Comparison of ENCODE assay signal across 14 cellular contexts in the genomic region with DNA sequence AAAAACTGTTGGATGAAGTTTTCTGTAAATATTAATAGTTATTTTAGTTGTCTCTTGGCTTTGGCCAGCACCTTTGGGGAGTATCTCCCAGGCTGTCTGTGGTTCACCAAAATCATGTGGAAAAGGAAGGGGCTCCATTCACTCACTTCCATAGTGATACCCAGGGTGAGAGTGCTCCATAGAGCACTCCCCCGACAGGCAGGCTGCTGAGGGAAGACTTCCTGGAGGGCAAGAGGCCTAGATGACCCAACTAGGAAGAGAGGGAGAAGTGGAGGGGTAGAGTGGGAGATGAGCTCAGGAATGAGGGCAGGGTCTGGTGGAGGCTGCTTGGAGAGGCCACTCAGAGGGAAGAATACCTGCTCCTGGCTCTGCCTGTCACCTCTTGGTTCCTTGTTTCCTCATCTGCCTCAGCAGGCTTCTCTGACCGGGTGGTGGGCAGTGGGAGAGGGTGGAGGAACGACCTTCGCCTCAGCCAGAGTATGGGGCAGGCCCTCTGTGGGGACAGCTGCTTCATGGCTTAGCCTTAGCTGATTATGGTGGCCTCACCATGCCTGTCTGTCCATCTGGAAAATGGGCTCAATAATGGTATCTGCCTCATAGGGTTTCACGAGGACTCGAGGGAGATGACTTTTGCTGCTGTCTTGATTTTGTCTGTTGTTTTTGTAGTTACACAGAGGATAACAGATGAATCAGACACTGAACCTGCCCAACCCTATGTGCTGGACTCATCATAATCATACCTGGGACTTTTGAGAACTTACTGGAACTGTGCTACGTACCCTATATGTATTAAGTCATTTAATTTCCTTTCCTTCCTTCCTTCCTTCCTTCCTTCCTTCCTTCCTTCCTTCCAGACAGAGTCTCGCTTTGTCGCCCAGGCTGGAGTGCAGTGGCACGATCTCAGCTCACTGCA.
"Had no signal": no experiment of that assay in that cellular context is flagged by ENCODE, and none has a peak within 500 bp of the region (broad histone marks: within the 10 kb centered on the region; RNA-seq: fewer than 3 reads in every experiment).

No MANE protein-coding gene starts in this region.

- H3K4me1 ChIP-seq: left lung, parathyroid adenoma had no signal

- H3K36me3 Mint-ChIP-seq: activated CD4-positive, alpha-beta memory T cell treated with anti-CD3 and anti-CD28 coated beads for 36 hours; activated naive CD8-positive, alpha-beta T cell; brain; type B pancreatic cell had no signal

- H3K27ac ChIP-seq: parathyroid adenoma had no signal

- H3K4me3 ChIP-seq: heart left ventricle, left lung had no signal

- H3K9me3 Mint-ChIP-seq: activated CD4-positive, alpha-beta memory T cell treated with anti-CD3 and anti-CD28 coated beads for 36 hours; activated T-cell treated with anti-CD3 and anti-CD28 coated beads, Interleukin-2, amount 50 U/mL, for 4 hours; endodermal cell; neural crest cell; T-helper 2 cell treated with Interferon-gamma antibody and Interleukin-4, amounts not matched to agents 5 μg/mL and 100 μg/mL, for 36 hours; type B pancreatic cell had no signal

- H3K27ac Mint-ChIP-seq: activated CD4-positive, alpha-beta memory T cell treated with anti-CD3 and anti-CD28 coated beads for 36 hours; activated naive CD8-positive, alpha-beta T cell; brain; endodermal cell; T-helper 2 cell treated with Interferon-gamma antibody and Interleukin-4, amounts not matched to agents 5 μg/mL and 100 μg/mL, for 36 hours; type B pancreatic cell had no signal

- H3K27me3 Mint-ChIP-seq: activated CD4-positive, alpha-beta memory T cell treated with anti-CD3 and anti-CD28 coated beads for 36 hours; activated naive CD8-positive, alpha-beta T cell; brain; type B pancreatic cell had no signal

- DNase-seq: activated CD4-positive, alpha-beta memory T cell treated with anti-CD3 and anti-CD28 coated beads for 36 hours; activated CD4-positive, CD25-positive, alpha-beta regulatory T cell treated with anti-CD3 and anti-CD28 coated beads, Interleukin-2, amount 50 U/mL, for 72 hours; activated gamma-delta T cell; activated T-cell treated with anti-CD3 and anti-CD28 coated beads, Interleukin-2, amount 50 U/mL, for 4 hours; amygdala; endodermal cell; heart left ventricle; left lung had no signal

- H3K36me3 ChIP-seq: heart left ventricle, left lung had no signal

- H3K4me3 Mint-ChIP-seq: activated CD4-positive, alpha-beta memory T cell treated with anti-CD3 and anti-CD28 coated beads for 36 hours; activated naive CD8-positive, alpha-beta T cell; activated T-cell treated with anti-CD3 and anti-CD28 coated beads, Interleukin-2, amount 50 U/mL, for 4 hours; brain; endodermal cell; neural crest cell; T-helper 2 cell treated with Interferon-gamma antibody and Interleukin-4, amounts not matched to agents 5 μg/mL and 100 μg/mL, for 36 hours; type B pancreatic cell had no signal

- H3K9me3 ChIP-seq: heart left ventricle, left lung had no signal

- H3K27me3 ChIP-seq: heart left ventricle, left lung had no signal

- ATAC-seq: activated T-cell treated with anti-CD3 and anti-CD28 coated beads, Interleukin-2, amount 50 U/mL, for 4 hours; left lung had no signal
